9 cellular contexts compared by ENCODE assay signal in genomic region chr13:97125810-97126738, GRCh38.
A peak's percentile ranks its signal among the peaks of the same experiment; 100 is the strongest.
DNase-seq lines count a peak whose midpoint lies in the region; ATAC-seq and TF ChIP-seq lines count a peak whose summit lies in the region.
"Had no signal": no experiment of that assay in that cellular context is flagged by ENCODE, and none has a peak within 500 bp of the region (broad histone marks: within the 10 kb centered on the region; RNA-seq: fewer than 3 reads in every experiment).

No MANE protein-coding gene starts in this region.

- H3K9ac ChIP-seq in fibroblast of lung (ENCODE audit: insufficient read depth, low read length) (no peak overlapping the region), smooth muscle cell (ENCODE audit: low read depth) (peak overlapping the region; percentile 28)

- H3K36me3 Mint-ChIP-seq in activated naive CD4-positive, alpha-beta T cell treated with anti-CD3 and anti-CD28 coated beads, Interleukin-2, amount 50 U/mL, for 72 hours, result peaks cover 0 to 5% of the 10 kb centered on the region in 2 donors
- H3K36me3 Mint-ChIP-seq: activated naive CD8-positive, alpha-beta T cell had no signal

- H3K4me1 ChIP-seq in fibroblast of lung (ENCODE audit: control insufficient read depth, extremely low read depth, insufficient read depth, low read length) (peaks cover 16% of the 10 kb centered on the region), smooth muscle cell (ENCODE audit: low read depth) (peaks cover 29% of the 10 kb centered on the region)

- no peaks in the 10 kb centered on the region for H3F3A ChIP-seq in smooth muscle cell (ENCODE audit: low read depth)

- H3K79me2 ChIP-seq in fibroblast of lung (ENCODE audit: control insufficient read depth, insufficient read depth, low read length) (no peaks in the 10 kb centered on the region), smooth muscle cell (ENCODE audit: low read depth) (no peaks in the 10 kb centered on the region)

- H3K27ac Mint-ChIP-seq in activated naive CD4-positive, alpha-beta T cell treated with anti-CD3 and anti-CD28 coated beads, Interleukin-2, amount 50 U/mL, for 72 hours, result peak overlapping the region in 1 of 2 donors; percentile 30

- WGBS in smooth muscle cell (ENCODE audit: low lambda C conversion rate), result 44% methylated on average over 13 of the region's 13 CpGs

- peak; percentile 88 to 92 for ATAC-seq in activated naive CD4-positive, alpha-beta T cell treated with anti-CD3 and anti-CD28 coated beads, Interleukin-2, amount 50 U/mL, for 72 hours
- ATAC-seq in HG02642 (IDR thresholded peaks at IDR 0.05; ENCODE audit: poor library complexity, unreplicated experiment), result peak; percentile 87

- H3K27ac ChIP-seq in fibroblast of lung (ENCODE audit: insufficient read depth, low read length) (no peak overlapping the region), smooth muscle cell (ENCODE audit: low read depth) (peak overlapping the region; percentile 75)

- no peak overlapping the region for H3K4me3 ChIP-seq in fibroblast of lung (replicated peaks in 1 of 4; ENCODE audit: control extremely low read depth in 1 of 4, insufficient read depth in 1 of 4, low read depth in 3 of 4, low read length in 4 of 4)
- no peak overlapping the region for H3K4me3 ChIP-seq in smooth muscle cell

- H4K20me1 ChIP-seq in fibroblast of lung (ENCODE audit: control insufficient read depth, extremely low read depth, insufficient read depth, low read length), result no peaks in the 10 kb centered on the region
- no peaks in the 10 kb centered on the region for H4K20me1 ChIP-seq in smooth muscle cell (ENCODE audit: low read depth)

- DNase-seq in activated naive CD4-positive, alpha-beta T cell treated with anti-CD3 and anti-CD28 coated beads, Interleukin-2, amount 50 U/mL, for 72 hours (ENCODE audit: low spot score in 2 of 2), result no peak
- DNase-seq in activated naive CD4-positive, alpha-beta T cell treated with anti-CD3 and anti-CD28 coated beads, Interleukin-2, amount 50 U/mL, for 16 hours, result no peak
- DNase-seq in NCI-H2171 treated with DMSO at 0.1 percent for 48 hours (lab: John Stamatoyannopoulos, UW) (peak; percentile 96), fibroblast of lung (ENCODE audit: low read depth in 2 of 2) (peak in 1 of 2 donors; percentile 79), smooth muscle cell (lab: John Stamatoyannopoulos, UW; ENCODE audit: unreplicated experiment) (no peak), amniotic stem cell (lab: John Stamatoyannopoulos, UW) (no peak)
- DNase-seq in NK-92 treated with Interleukin-12 subunit alpha and Interleukin-12 subunit beta, amount 100 ng/mL, for 24 hours (lab: John Stamatoyannopoulos, UW), result no peak

- peaks cover 0 to 4% of the 10 kb centered on the region in 2 donors for H3K9me3 Mint-ChIP-seq in activated naive CD4-positive, alpha-beta T cell treated with anti-CD3 and anti-CD28 coated beads, Interleukin-2, amount 50 U/mL, for 72 hours

- peak in 1 of 2 donors; percentile 6 for TF ChIP-seq CTCF in fibroblast of lung (conservative IDR thresholded peaks at IDR 0.05 in 1 of 2, IDR thresholded peaks at IDR 0.05 in 1 of 2; ENCODE audit: low read depth in 1 of 2, low read length in 2 of 2)
- no peak for TF ChIP-seq CTCF in smooth muscle cell (IDR thresholded peaks at IDR 0.05; ENCODE audit: borderline replicate concordance, insufficient read depth, poor library complexity, severe bottlenecking)

- H3K9me3 ChIP-seq in fibroblast of lung (ENCODE audit: control insufficient read depth, insufficient read depth, low read depth, low read length) (no peaks in the 10 kb centered on the region), smooth muscle cell (replicated peaks; ENCODE audit: low read depth) (no peaks in the 10 kb centered on the region)

- no peaks in the 10 kb centered on the region for H3K36me3 ChIP-seq in fibroblast of lung (ENCODE audit: control insufficient read depth, insufficient read depth, low read length)
- H3K36me3 ChIP-seq in smooth muscle cell (ENCODE audit: low read depth), result no peaks in the 10 kb centered on the region

- H3K27me3 ChIP-seq in fibroblast of lung (ENCODE audit: control insufficient read depth, insufficient read depth, low read length), result no peaks in the 10 kb centered on the region
- no peaks in the 10 kb centered on the region for H3K27me3 ChIP-seq in smooth muscle cell (ENCODE audit: low read depth)

- H3K4me2 ChIP-seq in fibroblast of lung (ENCODE audit: extremely low read depth, insufficient read depth, low read length) (peak overlapping the region; percentile 63), smooth muscle cell (peak overlapping the region; percentile 65)

- H2AFZ ChIP-seq in fibroblast of lung (ENCODE audit: low read length), result no peak overlapping the region
- no peak overlapping the region for H2AFZ ChIP-seq in smooth muscle cell (ENCODE audit: low read depth)
